In the genomic region with DNA sequence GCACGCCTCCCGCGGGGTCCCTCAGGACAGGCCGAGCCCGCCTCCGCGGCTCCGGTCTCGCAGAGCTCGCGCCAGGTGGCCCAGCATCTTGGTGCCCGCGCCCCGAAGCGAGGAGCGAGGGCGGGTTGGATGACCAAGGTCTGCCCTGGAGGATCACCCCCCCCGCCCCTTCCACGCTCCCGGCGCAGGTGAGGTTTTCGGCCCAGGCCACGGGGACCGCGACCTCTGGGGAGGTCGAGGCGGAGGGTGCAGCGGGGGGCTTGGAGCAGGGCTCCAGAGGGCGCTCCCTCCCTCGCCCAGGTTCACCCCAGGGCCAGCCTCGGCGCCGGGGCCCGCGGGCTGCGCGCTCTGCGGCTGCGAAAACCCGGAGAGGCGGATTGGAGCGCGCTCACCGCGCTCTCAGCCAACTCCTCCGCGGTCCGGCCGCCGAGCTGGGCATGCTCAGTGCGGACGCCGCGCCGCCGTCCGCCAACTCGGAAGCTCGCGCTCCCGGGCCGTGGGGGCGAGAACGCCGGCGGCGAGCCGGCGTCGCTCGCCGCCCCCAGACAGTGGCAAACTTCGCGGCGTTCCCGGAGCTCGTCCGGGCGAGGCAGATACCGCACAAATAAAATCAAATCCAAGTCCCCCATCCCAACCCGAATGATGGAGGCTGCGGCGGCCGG, we compare ENCODE assay signal across 1 cellular context.
TF ChIP-seq lines count a peak whose summit lies in the region.

A gene with protein sequence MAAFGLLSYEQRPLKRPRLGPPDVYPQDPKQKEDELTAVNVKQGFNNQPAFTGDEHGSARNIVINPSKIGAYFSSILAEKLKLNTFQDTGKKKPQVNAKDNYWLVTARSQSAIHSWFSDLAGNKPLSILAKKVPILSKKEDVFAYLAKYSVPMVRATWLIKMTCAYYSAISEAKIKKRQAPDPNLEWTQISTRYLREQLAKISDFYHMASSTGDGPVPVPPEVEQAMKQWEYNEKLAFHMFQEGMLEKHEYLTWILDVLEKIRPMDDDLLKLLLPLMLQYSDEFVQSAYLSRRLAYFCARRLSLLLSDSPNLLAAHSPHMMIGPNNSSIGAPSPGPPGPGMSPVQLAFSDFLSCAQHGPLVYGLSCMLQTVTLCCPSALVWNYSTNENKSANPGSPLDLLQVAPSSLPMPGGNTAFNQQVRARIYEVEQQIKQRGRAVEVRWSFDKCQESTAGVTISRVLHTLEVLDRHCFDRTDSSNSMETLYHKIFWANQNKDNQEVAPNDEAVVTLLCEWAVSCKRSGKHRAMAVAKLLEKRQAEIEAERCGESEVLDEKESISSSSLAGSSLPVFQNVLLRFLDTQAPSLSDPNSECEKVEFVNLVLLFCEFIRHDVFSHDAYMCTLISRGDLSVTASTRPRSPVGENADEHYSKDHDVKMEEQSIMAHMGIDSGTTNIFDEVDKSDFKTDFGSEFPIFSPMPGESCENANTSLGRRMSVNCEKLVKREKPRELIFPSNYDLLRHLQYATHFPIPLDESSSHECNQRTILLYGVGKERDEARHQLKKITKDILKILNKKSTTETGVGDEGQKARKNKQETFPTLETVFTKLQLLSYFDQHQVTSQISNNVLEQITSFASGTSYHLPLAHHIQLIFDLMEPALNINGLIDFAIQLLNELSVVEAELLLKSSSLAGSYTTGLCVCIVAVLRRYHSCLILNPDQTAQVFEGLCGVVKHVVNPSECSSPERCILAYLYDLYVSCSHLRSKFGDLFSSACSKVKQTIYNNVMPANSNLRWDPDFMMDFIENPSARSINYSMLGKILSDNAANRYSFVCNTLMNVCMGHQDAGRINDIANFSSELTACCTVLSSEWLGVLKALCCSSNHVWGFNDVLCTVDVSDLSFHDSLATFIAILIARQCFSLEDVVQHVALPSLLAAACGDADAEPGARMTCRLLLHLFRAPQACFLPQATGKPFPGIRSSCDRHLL (N-terminal part only) (plus strand): TSS at position 438 of the 662 bp plus-strand sequence. CDS start 1,263 bp downstream, outside the sequence.

TF ChIP-seq in HepG2, 621 proteins besides CTCF, POLR2A, EP300 and RAD21 (continued from another document and continues in another):
- TF ChIP-seq, protein P1, sequence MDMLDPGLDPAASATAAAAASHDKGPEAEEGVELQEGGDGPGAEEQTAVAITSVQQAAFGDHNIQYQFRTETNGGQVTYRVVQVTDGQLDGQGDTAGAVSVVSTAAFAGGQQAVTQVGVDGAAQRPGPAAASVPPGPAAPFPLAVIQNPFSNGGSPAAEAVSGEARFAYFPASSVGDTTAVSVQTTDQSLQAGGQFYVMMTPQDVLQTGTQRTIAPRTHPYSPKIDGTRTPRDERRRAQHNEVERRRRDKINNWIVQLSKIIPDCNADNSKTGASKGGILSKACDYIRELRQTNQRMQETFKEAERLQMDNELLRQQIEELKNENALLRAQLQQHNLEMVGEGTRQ (IDR thresholded peaks at IDR 0.05; ENCODE audit: low read depth, low read length), result no peak
- TF ChIP-seq, protein P1 (CRISPR knock-in tag; IDR thresholded peaks at IDR 0.05; ENCODE audit: borderline replicate concordance), result no peak
- TF ChIP-seq, protein P2, sequence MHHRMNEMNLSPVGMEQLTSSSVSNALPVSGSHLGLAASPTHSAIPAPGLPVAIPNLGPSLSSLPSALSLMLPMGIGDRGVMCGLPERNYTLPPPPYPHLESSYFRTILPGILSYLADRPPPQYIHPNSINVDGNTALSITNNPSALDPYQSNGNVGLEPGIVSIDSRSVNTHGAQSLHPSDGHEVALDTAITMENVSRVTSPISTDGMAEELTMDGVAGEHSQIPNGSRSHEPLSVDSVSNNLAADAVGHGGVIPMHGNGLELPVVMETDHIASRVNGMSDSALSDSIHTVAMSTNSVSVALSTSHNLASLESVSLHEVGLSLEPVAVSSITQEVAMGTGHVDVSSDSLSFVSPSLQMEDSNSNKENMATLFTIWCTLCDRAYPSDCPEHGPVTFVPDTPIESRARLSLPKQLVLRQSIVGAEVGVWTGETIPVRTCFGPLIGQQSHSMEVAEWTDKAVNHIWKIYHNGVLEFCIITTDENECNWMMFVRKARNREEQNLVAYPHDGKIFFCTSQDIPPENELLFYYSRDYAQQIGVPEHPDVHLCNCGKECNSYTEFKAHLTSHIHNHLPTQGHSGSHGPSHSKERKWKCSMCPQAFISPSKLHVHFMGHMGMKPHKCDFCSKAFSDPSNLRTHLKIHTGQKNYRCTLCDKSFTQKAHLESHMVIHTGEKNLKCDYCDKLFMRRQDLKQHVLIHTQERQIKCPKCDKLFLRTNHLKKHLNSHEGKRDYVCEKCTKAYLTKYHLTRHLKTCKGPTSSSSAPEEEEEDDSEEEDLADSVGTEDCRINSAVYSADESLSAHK (CRISPR knock-in tag; IDR thresholded peaks at IDR 0.05; ENCODE audit: borderline replicate concordance), result no peak
- peak; percentile 52; the same call in 1 of the 2 replicates for TF ChIP-seq ZNF788 (CRISPR knock-in tag; IDR thresholded peaks at IDR 0.05; ENCODE audit: borderline replicate concordance)
- no peak for TF ChIP-seq ZNF468 (CRISPR knock-in tag; IDR thresholded peaks at IDR 0.05)
- TF ChIP-seq EZH2 (conservative IDR thresholded peaks at IDR 0.05; ENCODE audit: low read depth, low read length), result no peak
- no peak for TF ChIP-seq BCL6 (CRISPR knock-in tag; IDR thresholded peaks at IDR 0.05)
- no peak for TF ChIP-seq AKAP8 (CRISPR knock-in tag; IDR thresholded peaks at IDR 0.05)
- no peak for TF ChIP-seq TEAD3 (CRISPR knock-in tag; optimal IDR thresholded peaks at IDR 0.05; ENCODE audit: borderline replicate concordance)
- TF ChIP-seq ZNF570 (CRISPR knock-in tag; IDR thresholded peaks at IDR 0.05; ENCODE audit: borderline replicate concordance), result no peak
- TF ChIP-seq YEATS2 (CRISPR knock-in tag; IDR thresholded peaks at IDR 0.05; ENCODE audit: borderline replicate concordance), result no peak
- TF ChIP-seq, protein P3, sequence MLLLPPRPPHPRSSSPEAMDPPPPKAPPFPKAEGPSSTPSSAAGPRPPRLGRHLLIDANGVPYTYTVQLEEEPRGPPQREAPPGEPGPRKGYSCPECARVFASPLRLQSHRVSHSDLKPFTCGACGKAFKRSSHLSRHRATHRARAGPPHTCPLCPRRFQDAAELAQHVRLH (CRISPR knock-in tag; IDR thresholded peaks at IDR 0.05; ENCODE audit: borderline replicate concordance, low read depth), result no peak
- no peak for TF ChIP-seq NFIB (CRISPR knock-in tag; IDR thresholded peaks at IDR 0.05; ENCODE audit: borderline replicate concordance)
- no peak for TF ChIP-seq HNF1B (CRISPR knock-in tag; IDR thresholded peaks at IDR 0.05)
- TF ChIP-seq ZNF382 (CRISPR knock-in tag; IDR thresholded peaks at IDR 0.05; ENCODE audit: borderline replicate concordance), result no peak
- TF ChIP-seq, protein P4, sequence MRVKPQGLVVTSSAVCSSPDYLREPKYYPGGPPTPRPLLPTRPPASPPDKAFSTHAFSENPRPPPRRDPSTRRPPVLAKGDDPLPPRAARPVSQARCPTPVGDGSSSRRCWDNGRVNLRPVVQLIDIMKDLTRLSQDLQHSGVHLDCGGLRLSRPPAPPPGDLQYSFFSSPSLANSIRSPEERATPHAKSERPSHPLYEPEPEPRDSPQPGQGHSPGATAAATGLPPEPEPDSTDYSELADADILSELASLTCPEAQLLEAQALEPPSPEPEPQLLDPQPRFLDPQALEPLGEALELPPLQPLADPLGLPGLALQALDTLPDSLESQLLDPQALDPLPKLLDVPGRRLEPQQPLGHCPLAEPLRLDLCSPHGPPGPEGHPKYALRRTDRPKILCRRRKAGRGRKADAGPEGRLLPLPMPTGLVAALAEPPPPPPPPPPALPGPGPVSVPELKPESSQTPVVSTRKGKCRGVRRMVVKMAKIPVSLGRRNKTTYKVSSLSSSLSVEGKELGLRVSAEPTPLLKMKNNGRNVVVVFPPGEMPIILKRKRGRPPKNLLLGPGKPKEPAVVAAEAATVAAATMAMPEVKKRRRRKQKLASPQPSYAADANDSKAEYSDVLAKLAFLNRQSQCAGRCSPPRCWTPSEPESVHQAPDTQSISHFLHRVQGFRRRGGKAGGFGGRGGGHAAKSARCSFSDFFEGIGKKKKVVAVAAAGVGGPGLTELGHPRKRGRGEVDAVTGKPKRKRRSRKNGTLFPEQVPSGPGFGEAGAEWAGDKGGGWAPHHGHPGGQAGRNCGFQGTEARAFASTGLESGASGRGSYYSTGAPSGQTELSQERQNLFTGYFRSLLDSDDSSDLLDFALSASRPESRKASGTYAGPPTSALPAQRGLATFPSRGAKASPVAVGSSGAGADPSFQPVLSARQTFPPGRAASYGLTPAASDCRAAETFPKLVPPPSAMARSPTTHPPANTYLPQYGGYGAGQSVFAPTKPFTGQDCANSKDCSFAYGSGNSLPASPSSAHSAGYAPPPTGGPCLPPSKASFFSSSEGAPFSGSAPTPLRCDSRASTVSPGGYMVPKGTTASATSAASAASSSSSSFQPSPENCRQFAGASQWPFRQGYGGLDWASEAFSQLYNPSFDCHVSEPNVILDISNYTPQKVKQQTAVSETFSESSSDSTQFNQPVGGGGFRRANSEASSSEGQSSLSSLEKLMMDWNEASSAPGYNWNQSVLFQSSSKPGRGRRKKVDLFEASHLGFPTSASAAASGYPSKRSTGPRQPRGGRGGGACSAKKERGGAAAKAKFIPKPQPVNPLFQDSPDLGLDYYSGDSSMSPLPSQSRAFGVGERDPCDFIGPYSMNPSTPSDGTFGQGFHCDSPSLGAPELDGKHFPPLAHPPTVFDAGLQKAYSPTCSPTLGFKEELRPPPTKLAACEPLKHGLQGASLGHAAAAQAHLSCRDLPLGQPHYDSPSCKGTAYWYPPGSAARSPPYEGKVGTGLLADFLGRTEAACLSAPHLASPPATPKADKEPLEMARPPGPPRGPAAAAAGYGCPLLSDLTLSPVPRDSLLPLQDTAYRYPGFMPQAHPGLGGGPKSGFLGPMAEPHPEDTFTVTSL (CRISPR knock-in tag; IDR thresholded peaks at IDR 0.05; ENCODE audit: borderline replicate concordance), result no peak
- TF ChIP-seq ZNF280B (CRISPR knock-in tag; IDR thresholded peaks at IDR 0.05; ENCODE audit: borderline replicate concordance), result no peak
- no peak for TF ChIP-seq ZNF446 (CRISPR knock-in tag; IDR thresholded peaks at IDR 0.05)
- no peak for TF ChIP-seq NR2F1 (CRISPR knock-in tag; IDR thresholded peaks at IDR 0.05)
- TF ChIP-seq ZNF205 (CRISPR knock-in tag; IDR thresholded peaks at IDR 0.05), result peak; percentile 58; the same call in 1 of the 2 replicates
- peak; percentile 24; the same call in 1 of the 2 replicates for TF ChIP-seq RXRB (CRISPR knock-in tag; IDR thresholded peaks at IDR 0.05; ENCODE audit: borderline replicate concordance)
- TF ChIP-seq ZNF20 (CRISPR knock-in tag; IDR thresholded peaks at IDR 0.05), result no peak
- no peak for TF ChIP-seq SMARCE1 (IDR thresholded peaks at IDR 0.05; ENCODE audit: borderline replicate concordance)
- TF ChIP-seq ZNF263 (CRISPR knock-in tag; IDR thresholded peaks at IDR 0.05), result no peak
- TF ChIP-seq MTA1 (CRISPR knock-in tag; IDR thresholded peaks at IDR 0.05; ENCODE audit: borderline replicate concordance), result peak; percentile 26; the same call in 1 of the 2 replicates
- TF ChIP-seq YY1 (IDR thresholded peaks at IDR 0.05; ENCODE audit: insufficient read depth, insufficient replicate concordance, low read depth, low read length), result peak; percentile 64
- no peak for TF ChIP-seq ZNF841 (CRISPR knock-in tag; IDR thresholded peaks at IDR 0.05; ENCODE audit: borderline replicate concordance)
- no peak for TF ChIP-seq TCF7L2 (IDR thresholded peaks at IDR 0.05; ENCODE audit: low read depth, low read length)
- no peak for TF ChIP-seq SAFB2 (CRISPR knock-in tag; IDR thresholded peaks at IDR 0.05; ENCODE audit: borderline replicate concordance, low read depth)
- 0 out of 2 replicates have a peak, but pooled peaks have one; percentile 15 for TF ChIP-seq ZNF317 (CRISPR knock-in tag; IDR thresholded peaks at IDR 0.05)
- TF ChIP-seq GMEB1 (CRISPR knock-in tag; IDR thresholded peaks at IDR 0.05; ENCODE audit: borderline replicate concordance), result peak; percentile 46; the same call in 1 of the 2 replicates
- no peak for TF ChIP-seq ZNF207 (IDR thresholded peaks at IDR 0.05; ENCODE audit: borderline replicate concordance)
- TF ChIP-seq CCAR2 (optimal IDR thresholded peaks at IDR 0.05; ENCODE audit: low read depth, low read length), result no peak
